In genomic region chr17:81870978-81871386, GRCh38 we compare ENCODE assay signal across 8 cellular contexts. TPM values are rescaled to one million over a fixed set of nuclear protein-coding genes. Genes with fewer than 3 reads are reported as not detected.
DNase-seq lines count a peak whose midpoint lies in the region; ATAC-seq and TF ChIP-seq lines count a peak whose summit lies in the region.

Gene ARHGDIA (minus strand): TSS chr17:81871337. CDS start chr17:81869930, 1,407 bp downstream.

- no peak for TF ChIP-seq CTCF in VCaP (conservative IDR thresholded peaks at IDR 0.05)
- TF ChIP-seq CTCF in parathyroid adenoma (IDR thresholded peaks at IDR 0.05): no peak

- DNase-seq in glomerular endothelial cell (ENCODE audit: extremely low read depth, low read depth, low spot score): no peak
- DNase-seq in NK-92 treated with Interleukin-12 subunit alpha and Interleukin-12 subunit beta, amount 100 ng/mL, for 24 hours (lab: John Stamatoyannopoulos, UW): no peak
- no peak for DNase-seq in stimulated activated CD4-positive, alpha-beta T cell treated with anti-CD3 and anti-CD28 coated beads, Interleukin-2, amount 100 ng/mL, for 24 hours

- peaks cover 18% of the 10 kb centered on the region for H3K79me2 ChIP-seq in parathyroid adenoma

- H3K4me3 ChIP-seq in parathyroid adenoma (ENCODE audit: low read depth, low read length): peak within 1 kb of the TSS; percentile 91

- peak within 1 kb of the TSS; percentile 99 for H3K4me2 ChIP-seq in parathyroid adenoma (ENCODE audit: low read length)

- H3K27me3 ChIP-seq in parathyroid adenoma (ENCODE audit: control insufficient read depth, insufficient read depth, low read length): no peaks in the 10 kb centered on the region

- ATAC-seq in GM18511 (IDR thresholded peaks at IDR 0.05; ENCODE audit: unreplicated experiment) (peak; percentile 19), HG02840 (IDR thresholded peaks at IDR 0.05; ENCODE audit: low FRiP score, unreplicated experiment) (peak; percentile 21), GM18873 (IDR thresholded peaks at IDR 0.05; ENCODE audit: low FRiP score, unreplicated experiment) (no peak)

- no peaks in the 10 kb centered on the region for H3K9me3 ChIP-seq in parathyroid adenoma (ENCODE audit: control insufficient read depth, low read length)

- no peaks in the 10 kb centered on the region for H3K36me3 ChIP-seq in parathyroid adenoma (ENCODE audit: control insufficient read depth, insufficient read depth, low read length)

- peak within 1 kb of the TSS; percentile 97 for H2AFZ ChIP-seq in parathyroid adenoma

- H3K27ac ChIP-seq in VCaP: peak within 1 kb of the TSS; percentile 100
- H3K27ac ChIP-seq in parathyroid adenoma: peak within 1 kb of the TSS; percentile 96

- H3K9ac ChIP-seq in parathyroid adenoma: peak within 1 kb of the TSS; percentile 99

- peaks cover 16% of the 10 kb centered on the region for H3K4me1 ChIP-seq in parathyroid adenoma

RNA-seq across cellular contexts. Expression of gene ARHGDIA, which starts in this region (rescaled TPM):
- total RNA-seq in glomerular endothelial cell: 426 and 442 TPM in 2 replicates
